ENCODE assay signal across 29 cellular contexts in the genomic region with DNA sequence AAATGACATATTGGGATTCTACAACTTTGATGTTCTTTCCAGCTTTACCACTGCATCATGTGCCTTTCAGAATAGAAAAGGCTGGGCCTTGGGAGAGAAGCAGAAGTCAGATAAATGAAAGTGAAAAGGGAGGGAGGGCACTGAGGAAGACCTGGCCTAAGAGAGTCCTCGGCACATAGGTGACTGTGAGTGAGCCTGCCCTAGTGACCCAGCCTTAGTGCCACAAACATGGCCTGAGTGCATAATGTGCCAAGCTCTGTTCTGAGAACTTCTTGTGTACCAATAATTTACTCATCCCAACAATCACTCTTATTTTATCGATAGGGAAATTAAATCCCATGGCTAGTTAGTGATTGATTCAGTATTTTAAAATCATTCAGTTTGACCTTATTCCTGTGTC.
"Had no signal": no experiment of that assay in that cellular context is flagged by ENCODE, and none has a peak within 500 bp of the region (broad histone marks: within the 10 kb centered on the region; RNA-seq: fewer than 3 reads in every experiment).

No MANE protein-coding gene starts in this region.

- ATAC-seq: effector memory CD8-positive, alpha-beta T cell; esophagus mucosa; foreskin keratinocyte; gastrocnemius medialis; gastroesophageal sphincter; heart left ventricle; heart right ventricle had no signal

- H3K4me1 Mint-ChIP-seq: endodermal cell had no signal

- H3K27ac ChIP-seq: colonic mucosa, coronary artery, dorsolateral prefrontal cortex, epithelial cell of prostate, esophagus muscularis mucosa, esophagus squamous epithelium, foreskin keratinocyte, gastrocnemius medialis, gastroesophageal sphincter, heart left ventricle, heart right ventricle had no signal

- H3K4me3 Mint-ChIP-seq: dendritic cell treated with granulocyte-macrophage colony-stimulating factor and Interleukin-4, amounts not matched to agents 40 ng/mL and 50 ng/mL, for 4 days; effector memory CD8-positive, alpha-beta T cell; endodermal cell had no signal

- DNase-seq: colonic mucosa; cortex of kidney; dermis blood vessel endothelial cell; dorsolateral prefrontal cortex; effector CD4-positive, alpha-beta T cell; effector CD8-positive, alpha-beta T cell; effector memory CD4-positive, alpha-beta T cell; effector memory CD8-positive, alpha-beta T cell; endodermal cell; erythroblast; esophagus squamous epithelium; foreskin fibroblast; foreskin keratinocyte; foreskin melanocyte; gastrocnemius medialis; glutamatergic neuron; head of caudate nucleus; heart left ventricle; heart right ventricle had no signal

- H3K4me1 ChIP-seq: colonic mucosa, esophagus muscularis mucosa, esophagus squamous epithelium, foreskin keratinocyte, gastrocnemius medialis, heart left ventricle, heart right ventricle had no signal

- H3K27me3 Mint-ChIP-seq: dendritic cell treated with granulocyte-macrophage colony-stimulating factor and Interleukin-4, amounts not matched to agents 40 ng/mL and 50 ng/mL, for 4 days; effector memory CD8-positive, alpha-beta T cell had no signal

- H3K27ac Mint-ChIP-seq: dendritic cell treated with granulocyte-macrophage colony-stimulating factor and Interleukin-4, amounts not matched to agents 40 ng/mL and 50 ng/mL, for 4 days; effector memory CD8-positive, alpha-beta T cell; endodermal cell had no signal

- FAIRE-seq: colon, endometrium, endothelial cell of umbilical vein, frontal cortex had no signal

- H3K36me3 ChIP-seq: colonic mucosa, esophagus muscularis mucosa, esophagus squamous epithelium, gastrocnemius medialis, gastroesophageal sphincter, heart left ventricle, heart right ventricle had no signal

- H3K9me3 ChIP-seq: colonic mucosa, esophagus muscularis mucosa, esophagus squamous epithelium, gastrocnemius medialis, gastroesophageal sphincter, heart left ventricle, heart right ventricle had no signal

- H3K4me3 ChIP-seq: colonic mucosa, coronary artery, dorsolateral prefrontal cortex, esophagus muscularis mucosa, esophagus squamous epithelium, gastrocnemius medialis, gastroesophageal sphincter, heart left ventricle, heart right ventricle had no signal

- H3K27me3 ChIP-seq: colonic mucosa, dorsolateral prefrontal cortex, esophagus muscularis mucosa, esophagus squamous epithelium, foreskin keratinocyte, gastrocnemius medialis, gastroesophageal sphincter had no signal
